ENCODE assay signal across 18 cellular contexts in genomic region chr1:37452416-37452815, GRCh38.
"Had no signal": no experiment of that assay in that cellular context is flagged by ENCODE, and none has a peak within 500 bp of the region (broad histone marks: within the 10 kb centered on the region; RNA-seq: fewer than 3 reads in every experiment).

No MANE protein-coding gene starts in this region.

- H3K4me3 Mint-ChIP-seq: activated naive CD4-positive, alpha-beta T cell treated with anti-CD3 and anti-CD28 coated beads, Interleukin-2, amount 50 U/mL, for 24 hours; activated T-cell treated with anti-CD3 and anti-CD28 coated beads, Interleukin-2, amount 50 U/mL, for 72 hours; dendritic cell treated with granulocyte-macrophage colony-stimulating factor and Interleukin-4, amounts not matched to agents 40 ng/mL and 50 ng/mL, for 4 days; mesothelial cell of epicardium; natural killer cell treated with Interleukin-12 subunit alpha and Interleukin-12 subunit beta and Interleukin-15 and Interleukin-18, amount 100 ng/mL, for 72 hours had no signal

- H3K36me3 ChIP-seq: esophagus squamous epithelium, spleen had no signal

- DNase-seq: activated CD4-positive, alpha-beta T cell treated with anti-CD3 and anti-CD28 coated beads, Interleukin-2, amount 50 U/mL, for 1 hour; activated CD8-positive, alpha-beta memory T cell treated with anti-CD3 and anti-CD28 coated beads for 24 hours; activated CD8-positive, alpha-beta memory T cell treated with anti-CD3 and anti-CD28 coated beads, Interleukin-2, amount 50 U/mL, for 48 hours; activated effector memory CD4-positive, alpha-beta T cell treated with anti-CD3 and anti-CD28 coated beads, Interleukin-2, amount 50 U/mL, for 16 hours; activated T-cell treated with anti-CD3 and anti-CD28 coated beads, Interleukin-2, amount 50 U/mL, for 72 hours; effector CD8-positive, alpha-beta T cell; esophagus squamous epithelium; islet precursor cell; lower lobe of right lung; nucleus accumbens; spleen; stimulated activated naive CD4-positive, alpha-beta T cell; T1000 had no signal

- H3K9me3 Mint-ChIP-seq: activated naive CD4-positive, alpha-beta T cell treated with anti-CD3 and anti-CD28 coated beads, Interleukin-2, amount 50 U/mL, for 24 hours; activated T-cell treated with anti-CD3 and anti-CD28 coated beads, Interleukin-2, amount 50 U/mL, for 72 hours; dendritic cell treated with granulocyte-macrophage colony-stimulating factor and Interleukin-4, amounts not matched to agents 40 ng/mL and 50 ng/mL, for 4 days; mesothelial cell of epicardium; natural killer cell treated with Interleukin-12 subunit alpha and Interleukin-12 subunit beta and Interleukin-15 and Interleukin-18, amount 100 ng/mL, for 72 hours had no signal

- H3K27me3 Mint-ChIP-seq: activated naive CD4-positive, alpha-beta T cell treated with anti-CD3 and anti-CD28 coated beads, Interleukin-2, amount 50 U/mL, for 24 hours; dendritic cell treated with granulocyte-macrophage colony-stimulating factor and Interleukin-4, amounts not matched to agents 40 ng/mL and 50 ng/mL, for 4 days; natural killer cell treated with Interleukin-12 subunit alpha and Interleukin-12 subunit beta and Interleukin-15 and Interleukin-18, amount 100 ng/mL, for 72 hours had no signal

- H3K4me3 ChIP-seq: esophagus squamous epithelium, lower lobe of right lung, spleen had no signal

- H3K27ac ChIP-seq: esophagus squamous epithelium, lower lobe of right lung, spleen had no signal

- H3K9me3 ChIP-seq: esophagus squamous epithelium, lower lobe of right lung, spleen had no signal

- H3K27ac Mint-ChIP-seq: activated naive CD4-positive, alpha-beta T cell treated with anti-CD3 and anti-CD28 coated beads, Interleukin-2, amount 50 U/mL, for 24 hours; activated T-cell treated with anti-CD3 and anti-CD28 coated beads, Interleukin-2, amount 50 U/mL, for 72 hours; mesothelial cell of epicardium had no signal

- H3K36me3 Mint-ChIP-seq: activated naive CD4-positive, alpha-beta T cell treated with anti-CD3 and anti-CD28 coated beads, Interleukin-2, amount 50 U/mL, for 24 hours; mesothelial cell of epicardium; natural killer cell treated with Interleukin-12 subunit alpha and Interleukin-12 subunit beta and Interleukin-15 and Interleukin-18, amount 100 ng/mL, for 72 hours had no signal

- ATAC-seq: activated CD4-positive, CD25-positive, alpha-beta regulatory T cell treated with anti-CD3 and anti-CD28 coated beads, Interleukin-2, amount 50 U/mL, for 24 hours; activated T-cell treated with anti-CD3 and anti-CD28 coated beads, Interleukin-2, amount 50 U/mL, for 72 hours; lower lobe of right lung; natural killer cell treated with Interleukin-12 subunit alpha and Interleukin-12 subunit beta and Interleukin-15 and Interleukin-18, amount 100 ng/mL, for 72 hours had no signal
